In genomic region chr16:88820335-88821025, GRCh38 we compare ENCODE assay signal across 26 cellular contexts. TPM values are rescaled to one million over a fixed set of nuclear protein-coding genes. Genes with fewer than 3 reads are reported as not detected.
"Had no signal": no experiment of that assay in that cellular context is flagged by ENCODE, and none has a peak within 500 bp of the region (broad histone marks: within the 10 kb centered on the region; RNA-seq: fewer than 3 reads in every experiment).

No MANE protein-coding gene starts in this region.

- DNase-seq: activated CD4-positive, alpha-beta memory T cell treated with anti-CD3 and anti-CD28 coated beads for 36 hours; activated CD4-positive, alpha-beta T cell treated with anti-CD3 and anti-CD28 coated beads for 36 hours; activated CD4-positive, alpha-beta T cell treated with anti-CD3 and anti-CD28 coated beads, Interleukin-2, amount 10 ng/mL, durations not matched to agents 24 days and 14 days; activated CD4-positive, CD25-positive, alpha-beta regulatory T cell; activated CD4-positive, CD25-positive, alpha-beta regulatory T cell treated with anti-CD3 and anti-CD28 coated beads, Interleukin-2, amount 50 U/mL, for 72 hours; activated CD8-positive, alpha-beta memory T cell treated with anti-CD3 and anti-CD28 coated beads, Interleukin-2, amount 10 ng/mL, durations not matched to agents 7 days and 5 days; activated CD8-positive, alpha-beta memory T cell treated with anti-CD3 and anti-CD28 coated beads, Interleukin-2, amount 50 U/mL, for 4 hours; activated CD8-positive, alpha-beta T cell treated with anti-CD3 and anti-CD28 coated beads, Interleukin-2, amount 10 ng/mL, durations not matched to agents 7 days and 5 days; activated effector memory CD4-positive, alpha-beta T cell treated with anti-CD3 and anti-CD28 coated beads, Interleukin-2, amount 50 U/mL, for 16 hours; activated naive CD4-positive, alpha-beta T cell treated with anti-CD3 and anti-CD28 coated beads for 36 hours; activated naive CD8-positive, alpha-beta T cell treated with anti-CD3 and anti-CD28 coated beads for 36 hours; activated naive CD8-positive, alpha-beta T cell treated with anti-CD3 and anti-CD28 coated beads, Interleukin-2, amount 50 U/mL, for 24 hours; activated T-cell treated with anti-CD3 and anti-CD28 coated beads, Interleukin-2, amount 50 U/mL, for 1 hour; activated T-cell treated with anti-CD3 and anti-CD28 coated beads, Interleukin-2, amount 50 U/mL, for 48 hours; central memory CD4-positive, alpha-beta T cell; cerebellar nuclear complex; colonic mucosa; effector CD8-positive, alpha-beta T cell; esophagus squamous epithelium; foreskin fibroblast; head of caudate nucleus; T-helper 2 cell had no signal

- ATAC-seq: activated CD4-positive, alpha-beta T cell treated with anti-CD3 and anti-CD28 coated beads for 36 hours; activated CD8-positive, alpha-beta memory T cell treated with anti-CD3 and anti-CD28 coated beads, Interleukin-2, amount 10 ng/mL, durations not matched to agents 7 days and 5 days; activated CD8-positive, alpha-beta T cell treated with anti-CD3 and anti-CD28 coated beads, Interleukin-2, amount 10 ng/mL, durations not matched to agents 7 days and 5 days; activated naive CD8-positive, alpha-beta T cell treated with anti-CD3 and anti-CD28 coated beads, Interleukin-2, amount 50 U/mL, for 24 hours had no signal

- H3K36me3 ChIP-seq: breast epithelium, cardiac muscle cell, colonic mucosa had no signal

- H3K4me3 ChIP-seq: ascending aorta, breast epithelium, cardiac muscle cell, colonic mucosa, esophagus squamous epithelium had no signal

- H3K27me3 ChIP-seq: ascending aorta, breast epithelium, cardiac muscle cell, colonic mucosa, esophagus squamous epithelium had no signal

- H3K27ac ChIP-seq: ascending aorta, breast epithelium, cardiac muscle cell, colonic mucosa, epithelial cell of prostate, esophagus squamous epithelium had no signal

- H3K9me3 ChIP-seq: ascending aorta, breast epithelium, colonic mucosa, esophagus squamous epithelium had no signal

- H3K4me1 ChIP-seq: ascending aorta, breast epithelium, colonic mucosa had no signal

RNA-seq across cellular contexts. Expression of gene CDT1, which starts 16.9 kb away (rescaled TPM):
- total RNA-seq: ascending aorta had no signal
